In the genomic region with DNA sequence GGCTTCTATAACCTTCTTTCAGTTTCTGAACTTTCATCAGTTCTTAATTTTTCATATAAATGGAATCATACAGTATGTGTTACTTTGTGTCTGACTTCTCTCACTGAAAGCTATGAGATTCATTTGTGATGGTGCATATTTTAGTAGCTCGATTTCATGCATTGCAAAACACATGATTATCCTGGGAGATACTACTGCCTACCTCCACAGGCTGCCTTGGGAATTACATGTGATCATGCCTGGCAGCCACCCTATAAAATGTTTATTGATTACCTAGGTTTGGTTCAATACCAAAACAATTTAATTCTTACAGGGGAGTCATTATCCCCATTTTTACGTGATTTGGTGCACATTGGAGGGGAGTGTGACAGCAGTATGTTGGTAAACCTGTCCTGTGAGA, we compare ENCODE assay signal across 20 cellular contexts. TPM values are rescaled to one million over a fixed set of nuclear protein-coding genes. Genes with fewer than 3 reads are reported as not detected.
DNase-seq lines count a peak whose midpoint lies in the region; ATAC-seq, FAIRE-seq and TF ChIP-seq lines count a peak whose summit lies in the region.
"Had no signal": no experiment of that assay in that cellular context is flagged by ENCODE, and none has a peak within 500 bp of the region (broad histone marks: within the 10 kb centered on the region; RNA-seq: fewer than 3 reads in every experiment).

No MANE protein-coding gene starts in this region.

- H3K36me3 ChIP-seq in liver (ENCODE audit: control insufficient read depth in 4 of 4, insufficient read depth in 3 of 4, low read depth in 1 of 4, low read length in 3 of 4), result no peaks in the 10 kb centered on the region
- H3K36me3 ChIP-seq in HepG2 (replicated peaks in 1 of 2; ENCODE audit: control insufficient read depth in 1 of 2, insufficient read depth in 2 of 2, low read length in 2 of 2), result no peaks in the 10 kb centered on the region
- H3K36me3 ChIP-seq: HAP-1 had no signal

- H3K79me2 ChIP-seq in HepG2 (ENCODE audit: insufficient read depth, low read length), result no peaks in the 10 kb centered on the region

- TF ChIP-seq CTCF in liver (IDR thresholded peaks at IDR 0.05; ENCODE audit: low read depth, low read length, missing input control) (peak; percentile 29), HepG2 (CRISPR knock-in tag; IDR thresholded peaks at IDR 0.05) (no peak), VCaP (conservative IDR thresholded peaks at IDR 0.05) (peak; percentile 42), foreskin keratinocyte (conservative IDR thresholded peaks at IDR 0.05) (peak; percentile 13), omental fat pad (IDR thresholded peaks at IDR 0.05) (no peak)

- WGBS in liver, result 41% methylated on average over 2 of the region's 2 CpGs
- WGBS in HepG2 (ENCODE audit: low lambda C conversion rate), result 0% methylated on average over 2 of the region's 2 CpGs

- no peak for ATAC-seq in HepG2
- ATAC-seq in foreskin keratinocyte, result no peak
- no peak for ATAC-seq in omental fat pad (ENCODE audit: low FRiP score)
- no peak for ATAC-seq in GM18873 (IDR thresholded peaks at IDR 0.05; ENCODE audit: low FRiP score, unreplicated experiment)
- ATAC-seq: K562, T-helper 17 cell had no signal

- H3K4me3 ChIP-seq in liver (ENCODE audit: low read depth in 1 of 3, low read length in 3 of 3), result no peak overlapping the region
- H3K4me3 ChIP-seq in HepG2 (replicated peaks in 1 of 3; ENCODE audit: insufficient read depth in 1 of 3, low read depth in 2 of 3, low read length in 3 of 3), result no peak overlapping the region
- H3K4me3 ChIP-seq: HAP-1, K562, PC-9 had no signal

- in situ Hi-C loops in HepG2 (cut with HindIII; ENCODE audit: extremely low pct_ligation_motif_present, low pct_unique_long_range_greater_than_20kb), result no loop called here

- FAIRE-seq in HepG2 (lab: Jason Lieb, UNC), result no peak
- FAIRE-seq: A204.1, K562 had no signal

- no peak for DNase-seq in HepG2 (ENCODE audit: low spot score)
- no peak for DNase-seq in foreskin keratinocyte
- no peak for DNase-seq in omental fat pad (ENCODE audit: low spot score)
- no peak for DNase-seq in DMS114 treated with DMSO at 0.1 percent for 48 hours (lab: John Stamatoyannopoulos, UW; ENCODE audit: unreplicated experiment)
- no peak for DNase-seq in GDM1 (lab: John Stamatoyannopoulos, UW)
- DNase-seq: Calu3; CD4-positive, alpha-beta T cell; DND-41; GF-D8; NCI-H1092 treated with DMSO at 0.1 percent for 48 hours; NCI-H1694 treated with DMSO at 0.1 percent for 48 hours; NCI-H345; PC-9; T-helper 17 cell had no signal

- CTCF ChIA-PET in HepG2 (lab: Yijun Ruan, JAX; ENCODE audit: low intra/inter-chr PET ratio, low total read pairs), result no interaction called here

- no peak for TF ChIP-seq POLR2A in HepG2 (IDR thresholded peaks at IDR 0.05; ENCODE audit: insufficient read depth in 1 of 2, low read depth in 2 of 2, low read length in 2 of 2)

- H3K27ac ChIP-seq in liver (ENCODE audit: low read depth in 1 of 2, low read length in 2 of 2) (no peak overlapping the region), HepG2 (ENCODE audit: extremely low read length, insufficient read depth, low read length) (no peak overlapping the region), VCaP (peak overlapping the region; percentile 81), foreskin keratinocyte (no peak overlapping the region)
- H3K27ac ChIP-seq: PC-9 had no signal

- no peaks in the 10 kb centered on the region for H3K27me3 ChIP-seq in liver (ENCODE audit: control insufficient read depth in 4 of 4, insufficient read depth in 4 of 4, low read length in 3 of 4)
- H3K27me3 ChIP-seq in HepG2 (ENCODE audit: control insufficient read depth in 1 of 2, insufficient read depth in 2 of 2, low read length in 2 of 2), result no peaks in the 10 kb centered on the region; a peak in 1 of 5 replicates
- H3K27me3 ChIP-seq in foreskin keratinocyte, result no peaks in the 10 kb centered on the region

- POLR2A ChIA-PET in HepG2 (lab: Yijun Ruan, JAX), result no interaction called here

- H2AFZ ChIP-seq in HepG2 (ENCODE audit: low read length), result no peak overlapping the region
- H2AFZ ChIP-seq: PC-9 had no signal

- H3K4me2 ChIP-seq in HepG2 (ENCODE audit: low read depth, low read length), result no peak overlapping the region
- H3K4me2 ChIP-seq: PC-9 had no signal

- intact Hi-C loops in HepG2 (cut with micrococcal nuclease; ENCODE audit: unreplicated experiment), result no loop called here

- H3K9ac ChIP-seq in liver (ENCODE audit: low read depth in 1 of 2, low read length in 2 of 2), result no peak overlapping the region
- H3K9ac ChIP-seq in HepG2 (ENCODE audit: insufficient read depth, low read depth, low read length), result no peak overlapping the region

- no peaks in the 10 kb centered on the region for H3K9me3 ChIP-seq in liver (ENCODE audit: control insufficient read depth in 4 of 4, low read length in 3 of 4)
- no peaks in the 10 kb centered on the region for H3K9me3 ChIP-seq in HepG2 (ENCODE audit: low read length)
- H3K9me3 ChIP-seq: HAP-1 had no signal

- BruUV-seq in HepG2 (replicated peaks; lab: Mats Ljungman, UMichigan), result no TSS peak

- TF ChIP-seq EP300 in HepG2 (IDR thresholded peaks at IDR 0.05; ENCODE audit: low read depth in 2 of 2, low read length in 2 of 2) (no peak), HepG2 (CRISPR knock-in tag; IDR thresholded peaks at IDR 0.05; ENCODE audit: borderline replicate concordance) (no peak)

- H3K4me1 ChIP-seq in liver (ENCODE audit: control insufficient read depth in 4 of 4, insufficient read depth in 4 of 4, low read length in 3 of 4) (no peaks in the 10 kb centered on the region), HepG2 (ENCODE audit: insufficient read depth, low read length) (no peaks in the 10 kb centered on the region), foreskin keratinocyte (peaks cover 12% of the 10 kb centered on the region)

- no peaks in the 10 kb centered on the region for H4K20me1 ChIP-seq in HepG2 (ENCODE audit: insufficient read depth, low read length)

- TF ChIP-seq RAD21 in liver (IDR thresholded peaks at IDR 0.05), result peak; percentile 54 to 58
- TF ChIP-seq RAD21 in HepG2 (CRISPR knock-in tag; IDR thresholded peaks at IDR 0.05), result no peak

TF ChIP-seq in HepG2, 621 proteins besides CTCF, POLR2A, EP300 and RAD21 (continues in another document):
- TF ChIP-seq ZNF124 (CRISPR knock-in tag; IDR thresholded peaks at IDR 0.05) (no peak), BRCA1 (CRISPR knock-in tag; IDR thresholded peaks at IDR 0.05) (no peak), HNRNPH1 (optimal IDR thresholded peaks at IDR 0.05; ENCODE audit: low read depth, low read length) (no peak), ZSCAN25 (CRISPR knock-in tag; IDR thresholded peaks at IDR 0.05) (no peak)

RNA-seq across cellular contexts. Expression of a gene that starts 34.1 kb away (rescaled TPM):
- 10 to 100 TPM in 1 of 2 donors, 1 to 10 TPM in 1; 9.4 to 24.9 TPM for total RNA-seq in liver
- polyA plus RNA-seq in liver, result 1 to 10 TPM; 3.6 to 5.5 TPM
- total RNA-seq in HepG2 (2016; rRNA removed; fragmentation: Illumina TruSeq; extraction: Trizol), result 1.5 and 3.1 TPM in 2 replicates
- total RNA-seq in HepG2 (2016; cell fraction: cytosol; rRNA removed; fragmentation: Illumina TruSeq; extraction: Trizol; ENCODE audit: low read depth), result 2.0 and 3.0 TPM in 2 replicates
- total RNA-seq in HepG2 (2016; cell fraction: insoluble cytoplasmic fraction; rRNA removed; fragmentation: Illumina TruSeq; extraction: Trizol), result 0.89 and 1.1 TPM in 2 replicates
- total RNA-seq in HepG2 (2016; cell fraction: membrane; rRNA removed; fragmentation: Illumina TruSeq; extraction: Trizol), result 1.5 and 1.8 TPM in 2 replicates
- total RNA-seq in HepG2 (2016; cell fraction: nucleus; rRNA removed; fragmentation: Illumina TruSeq; extraction: Trizol), result 0.96 and 2.2 TPM in 2 replicates
- polyA plus RNA-seq in HepG2 (2011; rRNA removed), result 4.3 and 4.9 TPM in 2 replicates
- polyA plus RNA-seq in HepG2 (2011; cell fraction: cytosol; rRNA removed), result 1.7 and 3.1 TPM in 2 replicates
- 10.8 and 12.7 TPM in 2 replicates for polyA plus RNA-seq in HepG2 (2011; cell fraction: nucleus; rRNA removed)
- 3.3 and 5.7 TPM in 2 replicates for polyA plus RNA-seq in HepG2 (2012)
- polyA plus RNA-seq in HepG2 (2016; cell fraction: cytosol; fragmentation: Illumina TruSeq; extraction: Trizol; ENCODE audit: low read depth), result 0.31 and 0.35 TPM in 2 replicates
- polyA plus RNA-seq in HepG2 (2016; cell fraction: insoluble cytoplasmic fraction; fragmentation: Illumina TruSeq; extraction: Trizol; ENCODE audit: low read depth), result 1.5 and 2.0 TPM in 2 replicates
- 0.78 and 1.3 TPM in 2 replicates for polyA plus RNA-seq in HepG2 (2016; cell fraction: membrane; fragmentation: Illumina TruSeq; extraction: Trizol; ENCODE audit: low read depth)
- 3.3 and 3.9 TPM in 2 replicates for polyA plus RNA-seq in HepG2 (2016; cell fraction: nucleus; fragmentation: Illumina TruSeq; extraction: Trizol; ENCODE audit: insufficient read depth, low read depth)
- polyA minus RNA-seq in HepG2 (2011; rRNA and poly(A)+ RNA removed; ENCODE audit: low replicate concordance), result 1.7 and 35.6 TPM in 2 replicates
- 2.1 and 4.2 TPM in 2 replicates for polyA minus RNA-seq in HepG2 (2011; cell fraction: cytosol; rRNA and poly(A)+ RNA removed)
- 7.5 and 9.6 TPM in 2 replicates for polyA minus RNA-seq in HepG2 (2011; cell fraction: nucleus; rRNA and poly(A)+ RNA removed)
- 60.7 and 61.9 TPM in 2 replicates for total RNA-seq in foreskin keratinocyte
- polyA plus RNA-seq in foreskin keratinocyte, result 30.1 and 34.7 TPM in 2 replicates
- 10 to 100 TPM; 17.7 to 36.7 (median 22.3) TPM for total RNA-seq in omental fat pad

Comparison
In these comparisons a context has a peak if more than half of its experiments do, and no peak if none do; other contexts are left out.
1. CTCF ChIP-seq: peak in liver (single experiment), VCaP (single experiment) and foreskin keratinocyte (single experiment); none in HepG2 (single experiment) and omental fat pad (0 of 3).